ENCODE assay signal across 21 cellular contexts in the genomic region with DNA sequence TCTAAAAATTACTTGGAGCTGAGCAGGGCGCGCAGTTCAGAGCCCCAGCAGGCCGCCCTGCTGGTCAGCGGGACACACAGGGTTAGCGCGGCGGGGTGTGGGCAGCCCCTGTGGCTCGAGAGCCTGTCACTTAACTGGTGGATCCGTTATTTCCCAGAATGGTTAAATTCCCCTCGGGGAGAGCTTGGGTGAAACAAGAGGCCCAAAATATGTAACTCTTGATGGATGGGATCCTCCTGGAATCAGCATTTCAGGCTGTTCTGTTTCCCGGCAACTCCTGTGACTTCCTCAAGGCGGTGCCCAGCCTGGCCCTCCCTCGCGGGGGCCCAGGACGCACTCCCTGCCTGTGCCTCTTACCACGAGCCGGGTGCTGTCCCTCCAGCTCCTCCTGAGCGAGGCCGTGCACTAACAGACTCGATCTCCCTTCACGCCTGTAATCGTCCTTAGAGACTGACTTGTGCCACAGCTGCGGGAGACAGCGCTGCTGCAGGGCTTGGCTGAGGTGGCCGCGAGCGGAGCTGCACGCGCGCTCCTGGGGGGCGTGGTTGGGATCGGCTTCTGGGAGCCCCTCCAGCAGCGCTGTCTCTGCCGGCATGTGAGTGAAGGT. TPM values are rescaled to one million over a fixed set of nuclear protein-coding genes. Genes with fewer than 3 reads are reported as not detected.
DNase-seq lines count a peak whose midpoint lies in the region; ATAC-seq, FAIRE-seq and TF ChIP-seq lines count a peak whose summit lies in the region.
"Had no signal": no experiment of that assay in that cellular context is flagged by ENCODE, and none has a peak within 500 bp of the region (broad histone marks: within the 10 kb centered on the region; RNA-seq: fewer than 3 reads in every experiment).

No MANE protein-coding gene starts in this region.

- H3K9me3 Mint-ChIP-seq in H9 (no peaks in the 10 kb centered on the region; a peak in 1 of 5 replicates), progenitor cell of endocrine pancreas (ENCODE audit: low read depth) (no peaks in the 10 kb centered on the region)

- H3K27me3 Mint-ChIP-seq in H9 (ENCODE audit: low read depth): no peaks in the 10 kb centered on the region; the same call in 1 of the 2 replicates
- no peaks in the 10 kb centered on the region for H3K27me3 Mint-ChIP-seq in progenitor cell of endocrine pancreas
- H3K27me3 Mint-ChIP-seq: activated CD4-positive, alpha-beta T cell treated with anti-CD3 and anti-CD28 coated beads for 36 hours had no signal

- H3K23me2 ChIP-seq in H9 (ENCODE audit: insufficient read length, low read depth, low read length, poor library complexity, severe bottlenecking) (no peaks in the 10 kb centered on the region), H1 (ENCODE audit: low read depth, low read length) (no peaks in the 10 kb centered on the region; the same call in 1 of the 2 replicates)

- no peak overlapping the region for H2BK15ac ChIP-seq in H9 (ENCODE audit: low read depth, low read length)
- H2BK15ac ChIP-seq in H1 (ENCODE audit: low read length): no peak overlapping the region

- H3K23ac ChIP-seq in H9 (ENCODE audit: insufficient read length, low read depth, low read length) (no peak overlapping the region), H1 (ENCODE audit: insufficient read length) (no peak overlapping the region)

- H3K27ac ChIP-seq in H9 (ENCODE audit: insufficient read length, low read depth, low read length): no peak overlapping the region
- H3K27ac ChIP-seq in OCI-LY7 (ENCODE audit: low read depth, low read length, poor library complexity, severe bottlenecking): no peak overlapping the region
- H3K27ac ChIP-seq in H1 (ENCODE audit: low read depth, low read length): no peak overlapping the region
- H3K27ac ChIP-seq in left lung: no peak overlapping the region
- H3K27ac ChIP-seq: BLaER1, gastrocnemius medialis, psoas muscle had no signal

- H2BK20ac ChIP-seq in H9 (ENCODE audit: low read depth, low read length, poor library complexity, severe bottlenecking): no peak overlapping the region
- H2BK20ac ChIP-seq in H1 (ENCODE audit: low read length): no peak overlapping the region

- H3K9ac ChIP-seq in H9 (ENCODE audit: extremely low read depth, insufficient read length, low read length) (no peak overlapping the region), H1 (replicated peaks in 1 of 4; ENCODE audit: extremely low read depth in 1 of 4, low read depth in 3 of 4, low read length in 3 of 4) (no peak overlapping the region)
- H3K9ac ChIP-seq: BLaER1 had no signal

- H2BK12ac ChIP-seq in H9 (ENCODE audit: insufficient read length, low read depth, low read length) (no peak overlapping the region), H1 (ENCODE audit: low read depth, low read length) (no peak overlapping the region)

- H3K4me3 Mint-ChIP-seq in H9 (peak overlapping the region in 1 of 2 experiments; percentile 57; a peak in 2 of 5 replicates), progenitor cell of endocrine pancreas (ENCODE audit: low read depth) (no peak overlapping the region)
- H3K4me3 Mint-ChIP-seq: activated CD4-positive, alpha-beta T cell treated with anti-CD3 and anti-CD28 coated beads for 36 hours had no signal

- H3K4me1 ChIP-seq in H9 (ENCODE audit: insufficient read depth, low read length) (no peaks in the 10 kb centered on the region), OCI-LY7 (ENCODE audit: insufficient read depth, low read length, poor library complexity, severe bottlenecking) (no peaks in the 10 kb centered on the region), H1 (replicated peaks in 1 of 4; ENCODE audit: control insufficient read depth in 3 of 4, insufficient read depth in 4 of 4, low read length in 3 of 4) (no peaks in the 10 kb centered on the region; a peak in 3 of 7 replicates), left lung (peaks cover 15 to 29% of the 10 kb centered on the region in 2 donors)
- H3K4me1 ChIP-seq: BLaER1 had no signal

- peak overlapping the region in 2 of 3 experiments; percentile 90; a peak in 3 of 7 replicates for H3K27ac Mint-ChIP-seq in H9
- peak overlapping the region; percentile 56 for H3K27ac Mint-ChIP-seq in progenitor cell of endocrine pancreas
- H3K27ac Mint-ChIP-seq: activated CD4-positive, alpha-beta T cell treated with anti-CD3 and anti-CD28 coated beads for 36 hours had no signal

- H2BK120ac ChIP-seq in H9 (ENCODE audit: low read depth, low read length, poor library complexity, severe bottlenecking) (no peak overlapping the region), H1 (replicated peaks; ENCODE audit: low read depth, low read length) (no peak overlapping the region)

- H3K4me3 ChIP-seq in OCI-LY7 (ENCODE audit: low read depth, low read length, poor library complexity, severe bottlenecking): no peak overlapping the region
- no peak overlapping the region for H3K4me3 ChIP-seq in H1 (ENCODE audit: extremely low read depth in 1 of 4, insufficient read depth in 2 of 4, low read depth in 3 of 4, low read length in 4 of 4)
- no peak overlapping the region for H3K4me3 ChIP-seq in left lung
- H3K4me3 ChIP-seq: BLaER1, gastrocnemius medialis, HAP-1, psoas muscle had no signal

- H3K79me2 ChIP-seq in H9 (ENCODE audit: insufficient read depth, low read length) (peaks cover 26% of the 10 kb centered on the region; the same call in 1 of the 2 replicates), OCI-LY7 (ENCODE audit: insufficient read depth, low read depth, low read length) (peaks cover 20% of the 10 kb centered on the region), H1 (ENCODE audit: control insufficient read depth in 1 of 2, insufficient read depth in 2 of 2, low read length in 2 of 2) (peaks cover 21 to 56% of the 10 kb centered on the region in 2 experiments; a peak in 3 of 4 replicates)

- H3K4ac ChIP-seq in H9 (ENCODE audit: low read depth, low read length): no peak overlapping the region
- H3K4ac ChIP-seq in H1 (replicated peaks; ENCODE audit: insufficient read length, low read depth, low read length): no peak overlapping the region

- TF ChIP-seq RAD21 in H1 (IDR thresholded peaks at IDR 0.05 in 1 of 2, conservative IDR thresholded peaks at IDR 0.05 in 1 of 2; ENCODE audit: low read depth in 2 of 2, low read length in 2 of 2): no peak; a peak in 1 of 4 replicates

- peaks cover 99% of the 10 kb centered on the region for H3K36me3 ChIP-seq in OCI-LY7 (ENCODE audit: insufficient read depth, low read length)
- H3K36me3 ChIP-seq in H1 (ENCODE audit: control insufficient read depth in 2 of 4, insufficient read depth in 4 of 4, low read length in 3 of 4): peaks cover 59 to 94% (median 81%) of the 10 kb centered on the region in 4 experiments
- peaks cover 13 to 100% of the 10 kb centered on the region in 2 donors for H3K36me3 ChIP-seq in left lung

- H3K18ac ChIP-seq in H9 (ENCODE audit: insufficient read length, low read depth, low read length) (no peak overlapping the region), H1 (ENCODE audit: extremely low read depth, low read length) (no peak overlapping the region)

- H2AK5ac ChIP-seq in H9 (ENCODE audit: insufficient read length, low read length) (no peak overlapping the region), H1 (ENCODE audit: low read depth, low read length) (no peak overlapping the region)

- H4K5ac ChIP-seq in H9 (ENCODE audit: insufficient read length, low read depth, low read length) (no peak overlapping the region), H1 (ENCODE audit: insufficient read length, low read depth, low read length) (no peak overlapping the region)

- no peak overlapping the region for H2AFZ ChIP-seq in H9 (ENCODE audit: low read length)
- no peak overlapping the region for H2AFZ ChIP-seq in OCI-LY7 (ENCODE audit: low read length)
- H2AFZ ChIP-seq in H1 (ENCODE audit: low read length): no peak overlapping the region

- H3K9me3 ChIP-seq in H9 (ENCODE audit: control insufficient read depth, low read depth, low read length) (no peaks in the 10 kb centered on the region), OCI-LY7 (ENCODE audit: low read length) (no peaks in the 10 kb centered on the region), H1 (ENCODE audit: insufficient read depth in 2 of 2, low read depth in 1 of 2, low read length in 1 of 2) (no peaks in the 10 kb centered on the region), left lung (no peaks in the 10 kb centered on the region)
- H3K9me3 ChIP-seq: BLaER1, gastrocnemius medialis, HAP-1, psoas muscle had no signal

- ATAC-seq in left lung: no peak
- ATAC-seq in HG03045 (IDR thresholded peaks at IDR 0.05; ENCODE audit: unreplicated experiment): no peak
- ATAC-seq: activated CD4-positive, alpha-beta T cell treated with anti-CD3 and anti-CD28 coated beads for 36 hours; gastrocnemius medialis; left lobe of liver; psoas muscle had no signal

- TF ChIP-seq EP300 in H1 (IDR thresholded peaks at IDR 0.05; ENCODE audit: borderline replicate concordance in 1 of 2, low read depth in 2 of 2, low read length in 2 of 2): no peak

- TF ChIP-seq POLR2A in H1 (IDR thresholded peaks at IDR 0.05; ENCODE audit: control extremely low read depth in 1 of 2, low read depth in 2 of 2, low read length in 2 of 2): 0 out of 3 replicates have a peak, but pooled peaks of 1 of the 2 experiments have one; percentile 9

- no peak overlapping the region for H3K56ac ChIP-seq in H9 (ENCODE audit: insufficient read length, low read depth, low read length)
- H3K56ac ChIP-seq in H1 (replicated peaks; ENCODE audit: insufficient read length, low read depth, low read length): no peak overlapping the region

- intact Hi-C loops in OCI-LY7 (cut with micrococcal nuclease; ENCODE audit: unreplicated experiment): no loop called here
- intact Hi-C loops in left lung (cut with DNase I): no loop called here
- intact Hi-C loops in posterior vena cava (cut with DNase I): no loop called here

- no TSS peak for BruUV-seq in OCI-LY7 (replicated peaks; lab: Mats Ljungman, UMichigan)

- peaks cover 53 to 80% (median 76%) of the 10 kb centered on the region in 3 experiments for H3K36me3 Mint-ChIP-seq in H9 (ENCODE audit: insufficient read depth in 1 of 3, low read depth in 3 of 3)
- peaks cover 36% of the 10 kb centered on the region for H3K36me3 Mint-ChIP-seq in progenitor cell of endocrine pancreas (ENCODE audit: insufficient read depth)

- H3K4me2 ChIP-seq in H9 (ENCODE audit: insufficient read depth, insufficient read length, low read length): no peak overlapping the region
- no peak overlapping the region for H3K4me2 ChIP-seq in OCI-LY7 (ENCODE audit: low read length)
- no peak overlapping the region for H3K4me2 ChIP-seq in H1 (ENCODE audit: insufficient read depth in 1 of 2, low read depth in 2 of 2, low read length in 2 of 2)
- H3K4me2 ChIP-seq: BLaER1 had no signal

- DNase-seq in H9: no peak
- DNase-seq in OCI-LY7 (ENCODE audit: low spot score): no peak
- no peak for DNase-seq in H1 (ENCODE audit: low read depth in 1 of 2, low spot score in 2 of 2)
- DNase-seq in progenitor cell of endocrine pancreas (ENCODE audit: low spot score, unreplicated experiment): no peak
- DNase-seq in left lung: no peak
- DNase-seq in posterior vena cava (ENCODE audit: low spot score): no peak
- DNase-seq: activated CD4-positive, alpha-beta T cell treated with anti-CD3 and anti-CD28 coated beads for 36 hours; cortex of kidney; DMS 273 treated with DMSO at 0.1 percent for 48 hours; gastrocnemius medialis; MM.1S; NCI-H2029; NCI-H446 treated with DMSO at 0.1 percent for 48 hours; psoas muscle; SHP77; T-helper 9 cell had no signal

- H2BK5ac ChIP-seq in H9 (ENCODE audit: insufficient read length, low read length) (no peak overlapping the region), H1 (ENCODE audit: low read depth, low read length) (0 out of 2 replicates have a peak overlapping the region, but pooled peaks have one; percentile 8)

- CTCF ChIA-PET in OCI-LY7 (lab: Charles Lee; ENCODE audit: unreplicated experiment): no interaction called here
- CTCF ChIA-PET in H1 (lab: Charles Lee; ENCODE audit: partially characterized antibody): interaction anchor here (0.7 to 1.7 kb wide), 4 partner anchors 8 to 92 kb away, joined by 3 to 4 read pairs (median 3); no protein-coding TSS in a partner anchor

- no peak overlapping the region for H3K14ac ChIP-seq in H9 (ENCODE audit: insufficient read depth, low read length)
- H3K14ac ChIP-seq in H1 (ENCODE audit: insufficient read length): no peak overlapping the region

- H3T11ph ChIP-seq in H9 (ENCODE audit: low read length): no peak overlapping the region

- POLR2A ChIA-PET in OCI-LY7 (lab: Charles Lee): no interaction called here
- POLR2A ChIA-PET in H1 (lab: Charles Lee; ENCODE audit: partially characterized antibody): interaction anchor here (0.6 to 16.9 kb wide), 9 partner anchors 7 to 182 kb away, joined by 3 to 277 read pairs (median 3); a partner anchor contains a TSS

- WGBS in H9 (ENCODE audit: extremely low coverage, insufficient read length, low lambda C conversion rate): no CpG with 5 or more reads among the region's 34 CpGs
- whole genome bisulfite sequencing in H1 (ENCODE audit: extremely low coverage in 1 of 2, insufficient coverage in 1 of 2, insufficient read length in 1 of 2, insufficient replicate concordance in 2 of 2, low coverage in 1 of 2, low lambda C conversion rate in 2 of 2, missing lambda C conversion rate in 1 of 2), 2 experiments: 92% methylated on average over 34 of the region's 34 CpGs; no CpG with 5 or more reads in 1 of the 2 experiments

- H3K27me3 ChIP-seq in H9 (ENCODE audit: insufficient read depth, low read length): no peaks in the 10 kb centered on the region
- no peaks in the 10 kb centered on the region for H3K27me3 ChIP-seq in H1 (replicated peaks in 1 of 4; ENCODE audit: control insufficient read depth in 3 of 4, extremely low read depth in 1 of 4, insufficient read depth in 3 of 4, low read length in 3 of 4)
- H3K27me3 ChIP-seq in left lung: no peaks in the 10 kb centered on the region
- H3K27me3 ChIP-seq: BLaER1, gastrocnemius medialis had no signal

- FAIRE-seq in H1 (lab: Jason Lieb, UNC): no peak
- FAIRE-seq: GM18507 had no signal

- H3K4me1 Mint-ChIP-seq in H9 (peaks cover 7 to 14% of the 10 kb centered on the region in 2 experiments), progenitor cell of endocrine pancreas (ENCODE audit: low read depth) (peaks cover 10% of the 10 kb centered on the region)

- no peak overlapping the region for H4K91ac ChIP-seq in H9 (ENCODE audit: insufficient read length, low read depth, low read length)
- H4K91ac ChIP-seq in H1 (replicated peaks; ENCODE audit: insufficient read length, low read length): no peak overlapping the region

- no peak overlapping the region for H4K8ac ChIP-seq in H9 (replicated peaks; ENCODE audit: insufficient read length, low read depth, low read length)
- H4K8ac ChIP-seq in H1 (ENCODE audit: extremely low read depth, insufficient read depth, low read length): peak overlapping the region; percentile 31; the same call in 1 of the 2 replicates

- H3K79me1 ChIP-seq in H9 (ENCODE audit: insufficient read depth, low read depth, low read length, poor library complexity, severe bottlenecking) (peaks cover 10% of the 10 kb centered on the region), H1 (ENCODE audit: low read depth, low read length) (peaks cover 18% of the 10 kb centered on the region)

- H4K20me1 ChIP-seq in H9 (ENCODE audit: control insufficient read depth, insufficient read depth, insufficient read length) (no peaks in the 10 kb centered on the region), OCI-LY7 (ENCODE audit: insufficient read depth, low read length) (peaks cover 10% of the 10 kb centered on the region), H1 (replicated peaks in 1 of 2; ENCODE audit: control insufficient read depth in 1 of 2, insufficient read depth in 2 of 2, low read length in 2 of 2) (peaks cover 49 to 61% of the 10 kb centered on the region in 2 experiments)

- TF ChIP-seq CTCF in H9 (conservative IDR thresholded peaks at IDR 0.05) (no peak), OCI-LY7 (conservative IDR thresholded peaks at IDR 0.05; ENCODE audit: low read length) (0 out of 2 replicates have a peak, but pooled peaks have one; percentile 10), H1 (IDR thresholded peaks at IDR 0.05; ENCODE audit: control extremely low read depth in 1 of 3, insufficient read depth in 1 of 3, low read depth in 1 of 3, low read length in 3 of 3) (no peak), progenitor cell of endocrine pancreas (IDR thresholded peaks at IDR 0.05; ENCODE audit: unreplicated experiment) (no peak), left lung (IDR thresholded peaks at IDR 0.05) (no peak)

- H3K9me2 ChIP-seq in OCI-LY7 (ENCODE audit: insufficient read depth, low read length): no peaks in the 10 kb centered on the region

RNA-seq across cellular contexts. Expression of a gene that starts 9.7 kb away (rescaled TPM):
- total RNA-seq in H9 (2021): 712 and 748 TPM in 2 replicates
- total RNA-seq in OCI-LY7 (2014; rRNA removed; shearing (Covaris generic)): 284 and 315 TPM in 2 replicates
- 468 and 479 TPM in 2 replicates for total RNA-seq in OCI-LY7 (2022)
- 873 and 888 TPM in 2 replicates for total RNA-seq in H1 (2021; fragmentation: NEBNext Ultra II Directional; extraction: Animal tissue kit (Norgen Biotek cat#: 25700))
- 528 and 645 TPM in 2 replicates for polyA plus RNA-seq in H1 (2011; rRNA removed)
- 260 TPM for polyA plus RNA-seq in H1 (2011; cell fraction: cytosol; rRNA removed)
- polyA plus RNA-seq in H1 (2011; cell fraction: nucleus; rRNA removed): 826 TPM
- 649 to 848 TPM (median 690 TPM) in 4 replicates for polyA plus RNA-seq in H1 (2012, experiment 1 of 2)
- polyA plus RNA-seq in H1 (2012, experiment 2 of 2): 847 TPM
- polyA plus RNA-seq in H1 (2013, experiment 1 of 2): 606 TPM
- polyA plus RNA-seq in H1 (2013, experiment 2 of 2): 550 TPM
- 439 and 460 TPM in 2 replicates for polyA minus RNA-seq in H1 (2011; rRNA and poly(A)+ RNA removed)
- 362 TPM for polyA minus RNA-seq in H1 (2011; cell fraction: cytosol; rRNA and poly(A)+ RNA removed)
- 312 TPM for polyA minus RNA-seq in H1 (2011; cell fraction: nucleus; rRNA and poly(A)+ RNA removed)
- 497 and 500 TPM in 2 replicates for total RNA-seq in progenitor cell of endocrine pancreas
- 100 to 1,000 TPM; 236 to 354 TPM for total RNA-seq in left lung
- total RNA-seq in posterior vena cava: 100 to 1,000 TPM; 151 to 168 TPM

RNA-seq across cellular contexts. Expression of a gene that starts 14.8 kb away (rescaled TPM):
- total RNA-seq in H9 (2021) (57.9 and 61.2 TPM in 2 replicates), OCI-LY7 (2022) (not detected in 2 replicates), progenitor cell of endocrine pancreas (128 and 129 TPM in 2 replicates), left lung (1 to 10 TPM; 1.6 to 1.9 TPM), posterior vena cava (not detected)
- not detected in 2 replicates for total RNA-seq in OCI-LY7 (2014; rRNA removed; shearing (Covaris generic))
- total RNA-seq in H1 (2021; fragmentation: NEBNext Ultra II Directional; extraction: Animal tissue kit (Norgen Biotek cat#: 25700)): 66.2 and 71.7 TPM in 2 replicates
- 76.4 and 109 TPM in 2 replicates for polyA plus RNA-seq in H1 (2011; rRNA removed)
- 66.5 TPM for polyA plus RNA-seq in H1 (2011; cell fraction: cytosol; rRNA removed)
- polyA plus RNA-seq in H1 (2011; cell fraction: nucleus; rRNA removed): 89.7 TPM
- polyA plus RNA-seq in H1 (2012, experiment 1 of 2): 24.6 to 62.3 TPM (median 53.0 TPM) in 4 replicates
- 35.8 TPM for polyA plus RNA-seq in H1 (2012, experiment 2 of 2)
- polyA plus RNA-seq in H1 (2013, experiment 1 of 2): 66.3 TPM
- 72.6 TPM for polyA plus RNA-seq in H1 (2013, experiment 2 of 2)
- polyA minus RNA-seq in H1 (2011; rRNA and poly(A)+ RNA removed): 39.8 and 46.2 TPM in 2 replicates
- 66.8 TPM for polyA minus RNA-seq in H1 (2011; cell fraction: cytosol; rRNA and poly(A)+ RNA removed)
- 32.2 TPM for polyA minus RNA-seq in H1 (2011; cell fraction: nucleus; rRNA and poly(A)+ RNA removed)
- total RNA-seq: activated CD4-positive, alpha-beta T cell treated with anti-CD3 and anti-CD28 coated beads for 36 hours; gastrocnemius medialis; left lobe of liver; psoas muscle had no signal
- polyA plus RNA-seq: psoas muscle had no signal

RNA-seq across cellular contexts. Expression of a gene that starts 20.7 kb away (rescaled TPM):
- 0.77 and 1.6 TPM in 2 replicates for total RNA-seq in H9 (2021)
- total RNA-seq in OCI-LY7 (2014; rRNA removed; shearing (Covaris generic)): not detected in 2 replicates
- total RNA-seq in OCI-LY7 (2022): not detected in 2 replicates
- total RNA-seq in H1 (2021; fragmentation: NEBNext Ultra II Directional; extraction: Animal tissue kit (Norgen Biotek cat#: 25700)): 0.80 and 1.7 TPM in 2 replicates
- polyA plus RNA-seq in H1 (2011; rRNA removed): 1.3 and 2.7 TPM in 2 replicates
- polyA plus RNA-seq in H1 (2011; cell fraction: cytosol; rRNA removed): 1.1 TPM
- 5.9 TPM for polyA plus RNA-seq in H1 (2011; cell fraction: nucleus; rRNA removed)
- 0.33 to 1.8 TPM (median 1.0 TPM) in 4 replicates for polyA plus RNA-seq in H1 (2012, experiment 1 of 2)
- 0.26 TPM for polyA plus RNA-seq in H1 (2012, experiment 2 of 2)
- 0.41 TPM for polyA plus RNA-seq in H1 (2013, experiment 1 of 2)
- 0.55 TPM for polyA plus RNA-seq in H1 (2013, experiment 2 of 2)
- 0.29 TPM in 1 of 2 replicates, not detected in the other for polyA minus RNA-seq in H1 (2011; rRNA and poly(A)+ RNA removed)
- 1.3 TPM for polyA minus RNA-seq in H1 (2011; cell fraction: cytosol; rRNA and poly(A)+ RNA removed)
- not detected for polyA minus RNA-seq in H1 (2011; cell fraction: nucleus; rRNA and poly(A)+ RNA removed)
- 4.8 and 5.1 TPM in 2 replicates for total RNA-seq in progenitor cell of endocrine pancreas
- 1 to 10 TPM; 1.3 TPM for total RNA-seq in left lung
- total RNA-seq in posterior vena cava: under 1 TPM in 1 of 2 donors, not detected in 1; 0.29 TPM
- total RNA-seq: activated CD4-positive, alpha-beta T cell treated with anti-CD3 and anti-CD28 coated beads for 36 hours; gastrocnemius medialis had no signal
- polyA plus RNA-seq: psoas muscle had no signal

RNA-seq across cellular contexts. Expression of a gene that starts 33.9 kb away (rescaled TPM):
- total RNA-seq in H9 (2021): 0.31 TPM in 1 of 2 replicates, not detected in the other
- not detected in 2 replicates for total RNA-seq in OCI-LY7 (2014; rRNA removed; shearing (Covaris generic))
- total RNA-seq in OCI-LY7 (2022): not detected in 2 replicates
- total RNA-seq in H1 (2021; fragmentation: NEBNext Ultra II Directional; extraction: Animal tissue kit (Norgen Biotek cat#: 25700)): 0.39 and 0.42 TPM in 2 replicates
- 2.1 and 3.1 TPM in 2 replicates for polyA plus RNA-seq in H1 (2011; rRNA removed)
- polyA plus RNA-seq in H1 (2011; cell fraction: cytosol; rRNA removed): 0.88 TPM
- polyA plus RNA-seq in H1 (2011; cell fraction: nucleus; rRNA removed): 1.6 TPM
- polyA plus RNA-seq in H1 (2012, experiment 1 of 2): 0.60 to 0.87 TPM (median 0.71 TPM) in 3 of 4 replicates, not detected in the other
- 0.89 TPM for polyA plus RNA-seq in H1 (2012, experiment 2 of 2)
- polyA plus RNA-seq in H1 (2013, experiment 1 of 2): 1.0 TPM
- 1.2 TPM for polyA plus RNA-seq in H1 (2013, experiment 2 of 2)
- polyA minus RNA-seq in H1 (2011; rRNA and poly(A)+ RNA removed): 0.24 TPM in 1 of 2 replicates, not detected in the other
- polyA minus RNA-seq in H1 (2011; cell fraction: cytosol; rRNA and poly(A)+ RNA removed): not detected
- polyA minus RNA-seq in H1 (2011; cell fraction: nucleus; rRNA and poly(A)+ RNA removed): not detected
- total RNA-seq in progenitor cell of endocrine pancreas: not detected in 2 replicates
- under 1 TPM; 0.55 to 0.58 TPM for total RNA-seq in left lung
- under 1 TPM in 1 of 2 donors, not detected in 1; 0.38 TPM for total RNA-seq in posterior vena cava
- total RNA-seq: activated CD4-positive, alpha-beta T cell treated with anti-CD3 and anti-CD28 coated beads for 36 hours had no signal

RNA-seq across cellular contexts. Expression of a gene that starts 45.2 kb away (rescaled TPM):
- total RNA-seq in H9 (2021): not detected in 2 replicates
- total RNA-seq in OCI-LY7 (2014; rRNA removed; shearing (Covaris generic)): not detected in 2 replicates
- not detected in 2 replicates for total RNA-seq in OCI-LY7 (2022)
- total RNA-seq in H1 (2021; fragmentation: NEBNext Ultra II Directional; extraction: Animal tissue kit (Norgen Biotek cat#: 25700)): not detected in 2 replicates
- not detected in 2 replicates for polyA plus RNA-seq in H1 (2011; rRNA removed)
- polyA plus RNA-seq in H1 (2011; cell fraction: cytosol; rRNA removed): not detected
- not detected for polyA plus RNA-seq in H1 (2011; cell fraction: nucleus; rRNA removed)
- polyA plus RNA-seq in H1 (2012, experiment 1 of 2): not detected in 4 replicates
- polyA plus RNA-seq in H1 (2012, experiment 2 of 2): not detected
- polyA plus RNA-seq in H1 (2013, experiment 1 of 2): not detected
- not detected for polyA plus RNA-seq in H1 (2013, experiment 2 of 2)
- not detected in 2 replicates for polyA minus RNA-seq in H1 (2011; rRNA and poly(A)+ RNA removed)
- not detected for polyA minus RNA-seq in H1 (2011; cell fraction: cytosol; rRNA and poly(A)+ RNA removed)
- polyA minus RNA-seq in H1 (2011; cell fraction: nucleus; rRNA and poly(A)+ RNA removed): not detected
- total RNA-seq in progenitor cell of endocrine pancreas: not detected in 2 replicates
- 1 to 10 TPM in 1 of 2 donors, under 1 TPM in 1; 0.89 to 1.3 TPM for total RNA-seq in left lung
- 1 to 10 TPM in 1 of 2 donors, under 1 TPM in 1; 0.33 to 2.2 TPM for total RNA-seq in posterior vena cava
- total RNA-seq: activated CD4-positive, alpha-beta T cell treated with anti-CD3 and anti-CD28 coated beads for 36 hours had no signal

Comparison
In these comparisons a context has a peak if more than half of its experiments do, and no peak if none do; other contexts are left out.
1. RNA of a gene that starts 14.8 kb away (total RNA-seq): 128 to 129 TPM in progenitor cell of endocrine pancreas, 66.2 to 71.7 TPM in H1 and 57.9 to 61.2 TPM in H9; 1.6 to 1.9 TPM in left lung, not detected in OCI-LY7 and not detected in posterior vena cava; every median in the first group is over 10 times any median in the second.